7 cellular contexts compared by ENCODE assay signal in genomic region chrX:56778924-56779468, GRCh38. TPM values are rescaled to one million over a fixed set of nuclear protein-coding genes. Genes with fewer than 3 reads are reported as not detected.
DNase-seq lines count a peak whose midpoint lies in the region; ATAC-seq, FAIRE-seq and TF ChIP-seq lines count a peak whose summit lies in the region.
"Not testable (repeated sequence)": the region's sequence is repeated elsewhere in the genome, so short reads cannot be mapped to it uniquely, and the experiment has no call there.

No MANE protein-coding gene starts in this region.

- H3K27ac ChIP-seq in lung (ENCODE audit: low read depth in 1 of 2, low read length in 1 of 2), result not testable (repeated sequence)

- not testable (repeated sequence) for TF ChIP-seq CTCF in lung (IDR thresholded peaks at IDR 0.05; ENCODE audit: control extremely low read depth, extremely low read depth)

- no CpG with 5 or more reads among the region's 24 CpGs for WGBS in lung, 2 donors

- not testable (repeated sequence) for H3K4me1 ChIP-seq in lung (ENCODE audit: control insufficient read depth in 2 of 2, insufficient read depth in 2 of 2, low read length in 2 of 2)

- H3K27me3 ChIP-seq in lung (ENCODE audit: control insufficient read depth, insufficient read depth), result not testable (repeated sequence)

- FAIRE-seq in frontal cortex (lab: Jason Lieb, UNC), result peak; percentile 39

- H3K36me3 ChIP-seq in lung (ENCODE audit: control insufficient read depth in 2 of 2, insufficient read depth in 2 of 2, low read length in 2 of 2), result not testable (repeated sequence)

- not testable (repeated sequence) for DNase-seq in frontal cortex (ENCODE audit: low spot score in 2 of 2); lung (ENCODE audit: low spot score)

- H3K4me3 ChIP-seq in lung, result not testable (repeated sequence)

- H3K9me3 ChIP-seq in lung (ENCODE audit: control insufficient read depth in 2 of 2, insufficient read depth in 1 of 2, low read length in 1 of 2), result not testable (repeated sequence)

- ATAC-seq in GM18861 (IDR thresholded peaks at IDR 0.05; ENCODE audit: unreplicated experiment) (peak; percentile 50), GM19395 (IDR thresholded peaks at IDR 0.05; ENCODE audit: unreplicated experiment) (peak; percentile 43), GM21723 (IDR thresholded peaks at IDR 0.05; ENCODE audit: unreplicated experiment) (peak; percentile 40), HG02970 (IDR thresholded peaks at IDR 0.05; ENCODE audit: low FRiP score, unreplicated experiment) (peak; percentile 27), HG03378 (IDR thresholded peaks at IDR 0.05; ENCODE audit: unreplicated experiment) (peak; percentile 44), lung (ENCODE audit: insufficient read depth, low FRiP score) (peak; percentile 76)

RNA-seq across cellular contexts. Expression of gene NBDY, which starts 50.0 kb away (rescaled TPM):
- 8.6 TPM for total RNA-seq in frontal cortex
- total RNA-seq in lung, result 10 to 100 TPM; 11.8 to 43.2 TPM
- 10 to 100 TPM; 20.8 to 24.5 TPM for polyA plus RNA-seq in lung
